17 cellular contexts compared by ENCODE assay signal in the genomic region with DNA sequence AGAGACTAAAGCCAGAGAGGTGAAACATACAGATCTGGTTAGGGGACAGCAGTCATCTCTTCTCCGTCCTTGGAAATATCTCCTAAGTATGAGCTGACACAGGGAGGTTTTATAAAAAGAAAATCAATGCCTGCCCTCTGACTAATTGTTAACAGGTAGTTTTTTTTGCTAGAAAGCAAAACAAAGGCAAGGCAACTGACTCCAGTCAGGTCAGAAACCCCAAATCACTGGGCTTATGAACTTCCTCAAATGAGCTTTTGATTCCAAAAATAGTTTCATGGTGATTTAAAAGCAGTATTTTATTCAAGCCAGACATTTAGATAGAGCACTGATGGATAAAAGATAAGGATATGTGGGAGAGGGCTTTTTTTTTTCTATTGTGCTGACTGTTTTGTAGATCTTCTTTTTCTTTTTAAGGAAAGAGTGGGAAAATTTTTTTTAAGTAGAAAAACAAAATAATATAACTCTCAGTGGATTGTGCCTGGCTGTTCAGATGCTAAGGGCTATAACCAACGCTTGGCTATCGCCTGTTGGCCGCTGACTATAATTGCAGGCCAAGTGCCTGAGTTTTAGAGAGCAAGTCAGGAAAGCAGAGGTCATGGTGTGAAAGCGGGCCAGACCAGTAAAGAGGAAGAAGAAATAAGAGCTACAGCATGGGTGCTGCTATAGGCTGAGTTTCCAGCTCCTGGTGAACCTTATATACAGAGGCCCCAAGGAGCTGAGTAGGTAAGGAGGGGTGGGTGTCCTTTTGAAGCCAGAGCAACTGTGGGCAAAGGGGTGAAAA. TPM values are rescaled to one million over a fixed set of nuclear protein-coding genes. Genes with fewer than 3 reads are reported as not detected.
DNase-seq lines count a peak whose midpoint lies in the region; ATAC-seq and TF ChIP-seq lines count a peak whose summit lies in the region.
"Had no signal": no experiment of that assay in that cellular context is flagged by ENCODE, and none has a peak within 500 bp of the region (broad histone marks: within the 10 kb centered on the region; RNA-seq: fewer than 3 reads in every experiment).

No MANE protein-coding gene starts in this region.

- H2AFZ ChIP-seq in OCI-LY7 (ENCODE audit: low read length), result no peak overlapping the region
- H2AFZ ChIP-seq: parathyroid adenoma had no signal

- peak overlapping the region; percentile 62 for H3K27ac Mint-ChIP-seq in mesothelial cell of epicardium

- ATAC-seq in HG02610 (IDR thresholded peaks at IDR 0.05; ENCODE audit: unreplicated experiment) (peak; percentile 51), GM18517 (IDR thresholded peaks at IDR 0.05; ENCODE audit: unreplicated experiment) (no peak)

- no peaks in the 10 kb centered on the region for H3K36me3 Mint-ChIP-seq in mesothelial cell of epicardium

- peaks cover 43% of the 10 kb centered on the region for H3K4me1 ChIP-seq in OCI-LY7 (ENCODE audit: insufficient read depth, low read length, poor library complexity, severe bottlenecking)
- H3K4me1 ChIP-seq: adrenal gland, parathyroid adenoma had no signal

- H3K4me3 Mint-ChIP-seq in mesothelial cell of epicardium, result no peak overlapping the region

- no peaks in the 10 kb centered on the region for H3K9me3 ChIP-seq in OCI-LY7 (ENCODE audit: low read length)
- H3K9me3 ChIP-seq: adrenal gland had no signal

- H4K20me1 ChIP-seq in OCI-LY7 (ENCODE audit: insufficient read depth, low read length), result no peaks in the 10 kb centered on the region

- TF ChIP-seq CTCF in GM06990 (IDR thresholded peaks at IDR 0.05; ENCODE audit: insufficient read depth, low read length, poor library complexity, severe bottlenecking), result peak; percentile 27
- peak; percentile 41; the same call in 1 of the 2 replicates for TF ChIP-seq CTCF in OCI-LY7 (conservative IDR thresholded peaks at IDR 0.05; ENCODE audit: low read length)
- no peak for TF ChIP-seq CTCF in mesothelial cell of epicardium (IDR thresholded peaks at IDR 0.05; ENCODE audit: unreplicated experiment)

- POLR2A ChIA-PET in OCI-LY7 (lab: Charles Lee), result interaction anchor here (0.6 to 1.1 kb wide), 3 partner anchors 15 to 198 kb away, joined by 3 to 4 read pairs (median 3); no protein-coding TSS in a partner anchor

- H3K4me2 ChIP-seq in OCI-LY7 (ENCODE audit: low read length), result peak overlapping the region; percentile 25

- peaks cover 4% of the 10 kb centered on the region for H3K27me3 Mint-ChIP-seq in mesothelial cell of epicardium (ENCODE audit: low read depth)

- DNase-seq in GM06990 (ENCODE audit: extremely low read depth, insufficient read length), result no peak
- DNase-seq in OCI-LY7 (ENCODE audit: low spot score), result peak; percentile 62
- no peak for DNase-seq in mesothelial cell of epicardium (ENCODE audit: low spot score in 2 of 2, unreplicated experiment in 2 of 2)
- no peak for DNase-seq in effector CD8-positive, alpha-beta T cell (lab: John Stamatoyannopoulos, UW)
- DNase-seq in putamen (ENCODE audit: low spot score), result no peak
- no peak for DNase-seq in GDM1 (lab: John Stamatoyannopoulos, UW)
- DNase-seq: activated CD8-positive, alpha-beta memory T cell treated with anti-CD3 and anti-CD28 coated beads for 24 hours; effector CD4-positive, alpha-beta T cell; GF-D8; heart right ventricle; NCI-H1694; stimulated activated CD4-positive, alpha-beta T cell treated with anti-CD3 and anti-CD28 coated beads, Interleukin-4, amount 100 ng/mL, for 1 hour had no signal

- peaks cover 22% of the 10 kb centered on the region for H3K4me1 Mint-ChIP-seq in mesothelial cell of epicardium

- H3K4me3 ChIP-seq in GM06990 (replicated peaks; ENCODE audit: low read depth, low read length) (no peak overlapping the region), OCI-LY7 (ENCODE audit: low read depth, low read length, poor library complexity, severe bottlenecking) (no peak overlapping the region)
- H3K4me3 ChIP-seq: adrenal gland, heart right ventricle, lung had no signal

- H3K27ac ChIP-seq in OCI-LY7 (ENCODE audit: low read depth, low read length, poor library complexity, severe bottlenecking), result no peak overlapping the region
- H3K27ac ChIP-seq: adrenal gland, parathyroid adenoma had no signal

- no TSS peak for BruUV-seq in OCI-LY7 (replicated peaks; lab: Mats Ljungman, UMichigan)

- peaks cover 6% of the 10 kb centered on the region for H3K9me3 Mint-ChIP-seq in mesothelial cell of epicardium

- H3K79me2 ChIP-seq in OCI-LY7 (ENCODE audit: insufficient read depth, low read depth, low read length), result no peaks in the 10 kb centered on the region
- H3K79me2 ChIP-seq: parathyroid adenoma had no signal

- CTCF ChIA-PET in OCI-LY7 (lab: Charles Lee; ENCODE audit: unreplicated experiment), result interaction anchor here (0.5 kb wide), 1 partner anchor 27 kb away, joined by 3 read pairs; no protein-coding TSS in a partner anchor

- H3K36me3 ChIP-seq in GM06990 (ENCODE audit: control insufficient read depth, insufficient read depth, low read length), result no peaks in the 10 kb centered on the region
- H3K36me3 ChIP-seq in OCI-LY7 (ENCODE audit: insufficient read depth, low read length), result no peaks in the 10 kb centered on the region
- H3K36me3 ChIP-seq: adrenal gland, heart right ventricle had no signal

- H3K27me3 ChIP-seq in GM06990 (replicated peaks; ENCODE audit: control insufficient read depth, insufficient read depth, low read length), result no peaks in the 10 kb centered on the region
- H3K27me3 ChIP-seq: adrenal gland, heart right ventricle had no signal

- H3K9me2 ChIP-seq in OCI-LY7 (ENCODE audit: insufficient read depth, low read length), result no peaks in the 10 kb centered on the region

- intact Hi-C loops in OCI-LY7 (cut with micrococcal nuclease; ENCODE audit: unreplicated experiment), result loop anchor here (5.0 kb wide), 1 partner anchor 123 kb away; no protein-coding TSS in a partner anchor

RNA-seq across cellular contexts. Expression of a gene that starts 44.9 kb away (rescaled TPM):
- total RNA-seq in OCI-LY7 (2014; rRNA removed; shearing (Covaris generic)), result 26.8 and 26.9 TPM in 2 replicates
- total RNA-seq in OCI-LY7 (2022) (48.7 and 56.8 TPM in 2 replicates), mesothelial cell of epicardium (21.9 to 22.4 TPM (median 22.0 TPM) in 3 replicates)

RNA-seq across cellular contexts. Expression of a gene that starts 48.9 kb away (rescaled TPM):
- 77.3 and 82.1 TPM in 2 replicates for total RNA-seq in OCI-LY7 (2014; rRNA removed; shearing (Covaris generic))
- total RNA-seq in OCI-LY7 (2022) (121 and 128 TPM in 2 replicates), mesothelial cell of epicardium (70.4 to 74.2 TPM (median 72.6 TPM) in 3 replicates)
